Comparison of ENCODE assay signal across 15 cellular contexts in genomic region chr17:13765701-13766100, GRCh38.
"Had no signal": no experiment of that assay in that cellular context is flagged by ENCODE, and none has a peak within 500 bp of the region (broad histone marks: within the 10 kb centered on the region; RNA-seq: fewer than 3 reads in every experiment).

No MANE protein-coding gene starts in this region.

- H3K9me3 ChIP-seq: colonic mucosa, neutrophil, prostate gland had no signal

- H3K36me3 ChIP-seq: colonic mucosa, lower lobe of right lung, neutrophil, prostate gland, sigmoid colon had no signal

- H3K27me3 ChIP-seq: colonic mucosa, neutrophil, sigmoid colon had no signal

- H3K4me1 ChIP-seq: colonic mucosa, lower lobe of right lung, prostate gland, sigmoid colon had no signal

- ATAC-seq: activated CD8-positive, alpha-beta memory T cell treated with anti-CD3 and anti-CD28 coated beads, Interleukin-2, amount 10 ng/mL, durations not matched to agents 7 days and 5 days; activated T-cell treated with anti-CD3 and anti-CD28 coated beads, Interleukin-2, amount 50 U/mL, for 4 hours; lower lobe of right lung; naive thymus-derived CD8-positive, alpha-beta T cell had no signal

- H3K4me3 ChIP-seq: colonic mucosa, lower lobe of right lung, prostate gland, sigmoid colon had no signal

- H3K27ac ChIP-seq: colonic mucosa, lower lobe of right lung, neutrophil, prostate gland, sigmoid colon had no signal

- DNase-seq: activated CD4-positive, alpha-beta T cell treated with anti-CD3 and anti-CD28 coated beads, Interleukin-2, amount 50 U/mL, for 48 hours; activated CD4-positive, CD25-positive, alpha-beta regulatory T cell treated with anti-CD3 and anti-CD28 coated beads, Interleukin-2, amount 50 U/mL, for 72 hours; activated CD8-positive, alpha-beta memory T cell treated with anti-CD3 and anti-CD28 coated beads, Interleukin-2, amount 10 ng/mL, durations not matched to agents 7 days and 5 days; activated gamma-delta T cell; activated T-cell treated with anti-CD3 and anti-CD28 coated beads, Interleukin-2, amount 50 U/mL, for 4 hours; colonic mucosa; hippocampal formation; lower lobe of right lung; naive thymus-derived CD8-positive, alpha-beta T cell; sigmoid colon; stimulated activated CD4-positive, alpha-beta T cell treated with anti-CD3 and anti-CD28 coated beads, Interleukin-2, amount 100 ng/mL, for 48 hours; stimulated activated naive CD4-positive, alpha-beta T cell treated with Interleukin-2 at 50 U/mL for 16 hours; SW 1271 had no signal
